Comparison of ENCODE assay signal across 23 cellular contexts in genomic region chr2:170905864-170906263, GRCh38.
"Had no signal": no experiment of that assay in that cellular context is flagged by ENCODE, and none has a peak within 500 bp of the region (broad histone marks: within the 10 kb centered on the region; RNA-seq: fewer than 3 reads in every experiment).

No MANE protein-coding gene starts in this region.

- H3K27ac ChIP-seq: ascending aorta, colonic mucosa, gastroesophageal sphincter, heart left ventricle, left lung, pancreas, sigmoid colon, spleen, testis had no signal

- FAIRE-seq: pancreas had no signal

- H3K4me1 ChIP-seq: ascending aorta, colonic mucosa, gastroesophageal sphincter, heart left ventricle, left lung, pancreas, sigmoid colon, spleen, testis had no signal

- H3K4me1 Mint-ChIP-seq: activated naive CD4-positive, alpha-beta T cell treated with anti-CD3 and anti-CD28 coated beads, Interleukin-2, amount 50 U/mL, for 24 hours; central memory CD8-positive, alpha-beta T cell; mesothelial cell of epicardium; stimulated activated memory B cell treated with anti-CD40 and anti-IgM and Interleukin-4, amounts not matched to agents 10 μg/mL and 1 μg/mL and 100 μg/mL, for 72 hours had no signal

- H3K4me3 ChIP-seq: ascending aorta, colonic mucosa, gastroesophageal sphincter, heart left ventricle, left lung, pancreas, sigmoid colon, spleen, testis had no signal

- DNase-seq: activated CD4-positive, alpha-beta T cell treated with anti-CD3 and anti-CD28 coated beads, Interleukin-2, amount 50 U/mL, for 1 hour; activated CD8-positive, alpha-beta memory T cell treated with anti-CD3 and anti-CD28 coated beads, Interleukin-2, amount 50 U/mL, for 4 hours; activated effector memory CD4-positive, alpha-beta T cell treated with anti-CD3 and anti-CD28 coated beads, Interleukin-2, amount 50 U/mL, for 16 hours; activated T-cell treated with anti-CD3 and anti-CD28 coated beads, Interleukin-2, amount 50 U/mL, for 48 hours; colonic mucosa; erythroblast; heart left ventricle; left lung; nephron progenitor cell; pancreas; sigmoid colon; spleen; stimulated activated CD4-positive, alpha-beta T cell treated with anti-CD3 and anti-CD28 coated beads, Interleukin-4, amount 100 ng/mL, for 4 hours; T1000; testis had no signal

- H3K9me3 ChIP-seq: colonic mucosa, pancreas, testis had no signal

- H3K27me3 ChIP-seq: ascending aorta, colonic mucosa, gastroesophageal sphincter, left lung, pancreas, sigmoid colon, testis had no signal

- H3K4me3 Mint-ChIP-seq: activated naive CD4-positive, alpha-beta T cell treated with anti-CD3 and anti-CD28 coated beads, Interleukin-2, amount 50 U/mL, for 24 hours; central memory CD8-positive, alpha-beta T cell; mesothelial cell of epicardium; nephron progenitor cell; stimulated activated memory B cell treated with anti-CD40 and anti-IgM and Interleukin-4, amounts not matched to agents 10 μg/mL and 1 μg/mL and 100 μg/mL, for 72 hours; type B pancreatic cell had no signal

- H3K36me3 Mint-ChIP-seq: stimulated activated memory B cell treated with anti-CD40 and anti-IgM and Interleukin-4, amounts not matched to agents 10 μg/mL and 1 μg/mL and 100 μg/mL, for 72 hours; type B pancreatic cell had no signal

- H3K27ac Mint-ChIP-seq: activated naive CD4-positive, alpha-beta T cell treated with anti-CD3 and anti-CD28 coated beads, Interleukin-2, amount 50 U/mL, for 24 hours; mesothelial cell of epicardium; nephron progenitor cell; stimulated activated memory B cell treated with anti-CD40 and anti-IgM and Interleukin-4, amounts not matched to agents 10 μg/mL and 1 μg/mL and 100 μg/mL, for 72 hours; type B pancreatic cell had no signal

- ATAC-seq: activated CD4-positive, CD25-positive, alpha-beta regulatory T cell treated with anti-CD3 and anti-CD28 coated beads, Interleukin-2, amount 50 U/mL, for 24 hours; gastroesophageal sphincter; heart left ventricle; left lung; pancreas; stimulated activated memory B cell treated with anti-CD40 and anti-IgM and Interleukin-4, amounts not matched to agents 10 μg/mL and 1 μg/mL and 100 μg/mL, for 72 hours had no signal

- H3K36me3 ChIP-seq: ascending aorta, colonic mucosa, gastroesophageal sphincter, heart left ventricle, left lung, pancreas, sigmoid colon, spleen had no signal

- H3K27me3 Mint-ChIP-seq: stimulated activated memory B cell treated with anti-CD40 and anti-IgM and Interleukin-4, amounts not matched to agents 10 μg/mL and 1 μg/mL and 100 μg/mL, for 72 hours had no signal
